Comparison of ENCODE assay signal across 8 cellular contexts in genomic region chr9:87336914-87337333, GRCh38.
DNase-seq lines count a peak whose midpoint lies in the region; ATAC-seq and TF ChIP-seq lines count a peak whose summit lies in the region.

No MANE protein-coding gene starts in this region.

- H3K9me3 ChIP-seq in DOHH2 (ENCODE audit: control insufficient read depth, insufficient read depth, low read length) = no peaks in the 10 kb centered on the region

- H3K4me3 ChIP-seq in DOHH2 (ENCODE audit: low read length) (no peak overlapping the region), astrocyte of the spinal cord (ENCODE audit: low read depth, low read length) (peak overlapping the region; percentile 38), rectal smooth muscle tissue (ENCODE audit: low read length) (peak overlapping the region; percentile 44)

- H3K4me1 ChIP-seq in DOHH2 (ENCODE audit: control insufficient read depth, low read length) (no peaks in the 10 kb centered on the region), rectal smooth muscle tissue (ENCODE audit: control insufficient read depth, insufficient read depth, low read length) (no peaks in the 10 kb centered on the region)

- H3K9me2 ChIP-seq in DOHH2 (replicated peaks; ENCODE audit: control insufficient read depth, low read length) = no peaks in the 10 kb centered on the region

- no peak overlapping the region for H3K4me2 ChIP-seq in DOHH2 (ENCODE audit: low read length)

- no peaks in the 10 kb centered on the region for H3F3A ChIP-seq in DOHH2 (ENCODE audit: control insufficient read depth, insufficient read depth)

- no peaks in the 10 kb centered on the region for H3K36me3 ChIP-seq in DOHH2 (ENCODE audit: control insufficient read depth, low read length)
- no peaks in the 10 kb centered on the region for H3K36me3 ChIP-seq in rectal smooth muscle tissue (ENCODE audit: control insufficient read depth, insufficient read depth, low read length)

- H3K27me3 ChIP-seq in DOHH2 (ENCODE audit: control insufficient read depth, low read length) (0 out of 2 replicates have a peak, but pooled peaks cover 4% of the 10 kb centered on the region), rectal smooth muscle tissue (ENCODE audit: control insufficient read depth, insufficient read depth, low read length) (no peaks in the 10 kb centered on the region)

- H3K79me2 ChIP-seq in DOHH2 (ENCODE audit: control insufficient read depth, low read length) = no peaks in the 10 kb centered on the region

- no peak overlapping the region for H3K9ac ChIP-seq in rectal smooth muscle tissue (ENCODE audit: low read length)

- no peaks in the 10 kb centered on the region for H4K20me1 ChIP-seq in DOHH2 (ENCODE audit: control insufficient read depth, insufficient read depth, low read depth, low read length)

- peak; percentile 59 for ATAC-seq in HG02798 (IDR thresholded peaks at IDR 0.05; ENCODE audit: poor library complexity, unreplicated experiment)
- ATAC-seq in HG02852 (IDR thresholded peaks at IDR 0.05; ENCODE audit: unreplicated experiment) = no peak
- ATAC-seq in HG03045 (IDR thresholded peaks at IDR 0.05; ENCODE audit: unreplicated experiment) = no peak

- peak; percentile 52 for TF ChIP-seq CTCF in DOHH2 (IDR thresholded peaks at IDR 0.05; ENCODE audit: low read depth, low read length, poor library complexity, severe bottlenecking)
- TF ChIP-seq CTCF in astrocyte of the spinal cord (IDR thresholded peaks at IDR 0.05; ENCODE audit: low read depth, low read length) = peak; percentile 50

- in situ Hi-C loops in astrocyte of the spinal cord (cut with HindIII; ENCODE audit: low sequenced_read_pairs) = no loop called here

- peak; percentile 80 for DNase-seq in NCI-H748 (lab: John Stamatoyannopoulos, UW; ENCODE audit: unreplicated experiment)
- peak; percentile 83 for DNase-seq in astrocyte of the spinal cord (ENCODE audit: low read depth, low spot score)
- peak; percentile 52 for DNase-seq in hepatic stellate cell (ENCODE audit: low spot score)

- H3K27ac ChIP-seq in DOHH2 (ENCODE audit: low read depth, low read length) = no peak overlapping the region
- H3K27ac ChIP-seq in rectal smooth muscle tissue (ENCODE audit: low read depth, low read length) = no peak overlapping the region
